Comparison of ENCODE assay signal across 26 cellular contexts in genomic region chr11:3890806-3891205, GRCh38.
"Had no signal": no experiment of that assay in that cellular context is flagged by ENCODE, and none has a peak within 500 bp of the region (broad histone marks: within the 10 kb centered on the region; RNA-seq: fewer than 3 reads in every experiment).

No MANE protein-coding gene starts in this region.

- H3K27me3 Mint-ChIP-seq: stimulated activated memory B cell treated with anti-CD40 and anti-IgM and Interleukin-4, amounts not matched to agents 10 μg/mL and 1 μg/mL and 100 μg/mL, for 72 hours; stimulated activated naive CD8-positive, alpha-beta T cell treated with anti-CD3 and anti-CD28 coated beads, Interleukin-15, Interleukin-2, amounts not matched to agents 100 ng/mL and 50 ng/mL, for 24 hours had no signal

- H3K27me3 ChIP-seq: heart left ventricle, spleen, tibial artery, upper lobe of left lung, uterus had no signal

- ATAC-seq: heart left ventricle; left cardiac atrium; lower lobe of right lung; sciatic nerve; stimulated activated memory B cell treated with anti-CD40 and anti-IgM and Interleukin-4, amounts not matched to agents 10 μg/mL and 1 μg/mL and 100 μg/mL, for 72 hours had no signal

- H3K27ac ChIP-seq: dorsolateral prefrontal cortex, heart left ventricle, left ventricle myocardium inferior, lower lobe of right lung, parathyroid adenoma, prostate gland, tibial artery, upper lobe of left lung, uterus had no signal

- H3K9ac ChIP-seq: parathyroid adenoma had no signal

- H3K4me1 ChIP-seq: parathyroid adenoma, prostate gland, uterus had no signal

- H3K4me3 ChIP-seq: dorsolateral prefrontal cortex, heart left ventricle, left ventricle myocardium inferior, lower lobe of right lung, prostate gland, spleen, tibial artery, upper lobe of left lung, uterus had no signal

- H3K9me3 ChIP-seq: heart left ventricle, left ventricle myocardium inferior, lower lobe of right lung, prostate gland, spleen, tibial artery, upper lobe of left lung, uterus had no signal

- DNase-seq: cortex of kidney; dorsolateral prefrontal cortex; effector CD8-positive, alpha-beta T cell; foreskin melanocyte; heart left ventricle; immature natural killer cell; kidney; left cardiac atrium; left ventricle myocardium inferior; lower lobe of right lung; mesenchymal stem cell; midbrain; retina; spleen; stimulated activated CD4-positive, alpha-beta T cell treated with anti-CD3 and anti-CD28 coated beads, Interleukin-15, amount 100 ng/mL, for 24 hours; stimulated activated CD4-positive, alpha-beta T cell treated with anti-CD3 and anti-CD28 coated beads, Interleukin-1b, Interleukin-23, amount 100 ng/mL, for 48 hours; stimulated activated CD4-positive, alpha-beta T cell treated with anti-CD3 and anti-CD28 coated beads, Interleukin-4, amount 100 ng/mL, for 24 hours; tibial artery; upper lobe of left lung; uterus had no signal

- H3K36me3 Mint-ChIP-seq: stimulated activated memory B cell treated with anti-CD40 and anti-IgM and Interleukin-4, amounts not matched to agents 10 μg/mL and 1 μg/mL and 100 μg/mL, for 72 hours had no signal

- H3K27ac Mint-ChIP-seq: nephron; stimulated activated naive CD8-positive, alpha-beta T cell treated with anti-CD3 and anti-CD28 coated beads, Interleukin-15, Interleukin-2, amounts not matched to agents 100 ng/mL and 50 ng/mL, for 24 hours had no signal

- H3K4me3 Mint-ChIP-seq: immature natural killer cell; nephron; stimulated activated memory B cell treated with anti-CD40 and anti-IgM and Interleukin-4, amounts not matched to agents 10 μg/mL and 1 μg/mL and 100 μg/mL, for 72 hours; stimulated activated naive CD8-positive, alpha-beta T cell treated with anti-CD3 and anti-CD28 coated beads, Interleukin-15, Interleukin-2, amounts not matched to agents 100 ng/mL and 50 ng/mL, for 24 hours had no signal

- H3K36me3 ChIP-seq: heart left ventricle, left ventricle myocardium inferior, lower lobe of right lung, prostate gland, tibial artery, upper lobe of left lung, uterus had no signal

- H3K9me3 Mint-ChIP-seq: immature natural killer cell; nephron; stimulated activated memory B cell treated with anti-CD40 and anti-IgM and Interleukin-4, amounts not matched to agents 10 μg/mL and 1 μg/mL and 100 μg/mL, for 72 hours; stimulated activated naive CD8-positive, alpha-beta T cell treated with anti-CD3 and anti-CD28 coated beads, Interleukin-15, Interleukin-2, amounts not matched to agents 100 ng/mL and 50 ng/mL, for 24 hours had no signal

- H2AFZ ChIP-seq: parathyroid adenoma had no signal
